Comparison of ENCODE assay signal across 8 cellular contexts in the genomic region with DNA sequence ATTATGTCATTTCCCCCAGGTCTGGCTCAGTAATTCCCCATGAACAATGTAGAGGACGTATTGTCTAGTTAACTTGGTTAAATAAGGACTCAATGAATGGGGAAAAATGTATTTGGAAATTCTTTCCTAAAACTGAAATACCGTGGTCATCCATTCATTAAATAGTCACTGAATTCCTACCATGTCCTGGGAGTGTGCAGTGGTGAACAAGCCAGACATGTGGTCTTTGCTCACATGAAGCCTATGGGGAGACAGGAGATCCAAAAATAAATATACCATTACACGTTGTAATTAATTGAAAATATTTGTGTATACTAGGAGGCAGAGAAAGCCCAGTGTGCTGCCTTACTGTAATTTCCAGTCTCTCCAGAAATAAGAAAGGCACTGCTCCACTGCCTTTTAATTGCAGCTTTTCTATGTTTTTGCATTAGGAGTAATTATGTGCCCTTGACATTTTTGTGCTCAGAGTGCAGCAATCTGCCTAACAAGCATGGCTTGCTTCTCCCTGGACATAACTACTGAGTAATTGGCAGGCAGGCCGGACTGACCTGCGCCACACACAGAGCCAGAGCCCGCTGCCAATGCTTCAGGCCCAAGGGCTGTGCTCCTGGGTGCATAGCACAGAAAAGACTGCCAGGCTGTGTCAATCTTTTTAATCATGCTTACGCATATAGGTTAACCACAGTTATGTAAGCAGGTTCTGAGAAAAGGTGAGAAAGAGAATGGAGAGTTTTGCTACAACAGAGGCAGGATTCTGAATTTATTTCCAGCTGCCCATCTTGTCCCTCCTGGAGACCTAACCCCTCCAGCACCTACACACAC. TPM values are rescaled to one million over a fixed set of nuclear protein-coding genes. Genes with fewer than 3 reads are reported as not detected.
DNase-seq lines count a peak whose midpoint lies in the region; ATAC-seq and TF ChIP-seq lines count a peak whose summit lies in the region.

No MANE protein-coding gene starts in this region.

- peaks cover 13% of the 10 kb centered on the region for H3K36me3 Mint-ChIP-seq in activated CD4-positive, alpha-beta T cell treated with anti-CD3 and anti-CD28 coated beads, Interleukin-2, amount 10 ng/mL, durations not matched to agents 7 days and 5 days (ENCODE audit: low read depth)

- intact Hi-C loops in transverse colon (cut with DNase I; ENCODE audit: low total_unique reads) = no loop called here

- H3K27me3 Mint-ChIP-seq in activated CD4-positive, alpha-beta T cell treated with anti-CD3 and anti-CD28 coated beads, Interleukin-2, amount 10 ng/mL, durations not matched to agents 7 days and 5 days = no peaks in the 10 kb centered on the region

- H3K4me3 Mint-ChIP-seq in activated CD4-positive, alpha-beta T cell treated with anti-CD3 and anti-CD28 coated beads, Interleukin-2, amount 10 ng/mL, durations not matched to agents 7 days and 5 days = peak overlapping the region; percentile 4

- H3K36me3 ChIP-seq in gastroesophageal sphincter (no peaks in the 10 kb centered on the region), transverse colon (no peaks in the 10 kb centered on the region)

- H3K9me3 ChIP-seq in gastroesophageal sphincter (no peaks in the 10 kb centered on the region), transverse colon (no peaks in the 10 kb centered on the region)

- H3K27ac Mint-ChIP-seq in activated CD4-positive, alpha-beta T cell treated with anti-CD3 and anti-CD28 coated beads, Interleukin-2, amount 10 ng/mL, durations not matched to agents 7 days and 5 days = peak overlapping the region; percentile 86

- H3K4me1 Mint-ChIP-seq in activated CD4-positive, alpha-beta T cell treated with anti-CD3 and anti-CD28 coated beads, Interleukin-2, amount 10 ng/mL, durations not matched to agents 7 days and 5 days = peaks cover 43% of the 10 kb centered on the region

- whole genome bisulfite sequencing in gastroesophageal sphincter (ENCODE audit: low coverage in 1 of 2), 2 donors = 39 to 53% methylated on average over 5 to 7 of the region's 7 CpGs
- 75 to 77% methylated on average over 4 to 7 of the region's 7 CpGs for WGBS in transverse colon (ENCODE audit: low coverage in 1 of 2), 2 donors

- TF ChIP-seq EP300 in gastroesophageal sphincter (IDR thresholded peaks at IDR 0.05) (peak; percentile 6), transverse colon (IDR thresholded peaks at IDR 0.05; ENCODE audit: low read depth) (no peak)

- H3K27me3 ChIP-seq in gastroesophageal sphincter = no peaks in the 10 kb centered on the region
- H3K27me3 ChIP-seq in transverse colon = no peaks in the 10 kb centered on the region

- peaks cover 5% of the 10 kb centered on the region for H3K9me3 Mint-ChIP-seq in activated CD4-positive, alpha-beta T cell treated with anti-CD3 and anti-CD28 coated beads, Interleukin-2, amount 10 ng/mL, durations not matched to agents 7 days and 5 days

- CTCF ChIA-PET in activated CD4-positive, alpha-beta T cell treated with anti-CD3 and anti-CD28 coated beads, Interleukin-2, amount 10 ng/mL, durations not matched to agents 7 days and 5 days (lab: Charles Lee) = interaction anchor here (0.9 to 1.0 kb wide), 2 partner anchors 10 to 49 kb away, joined by 3 read pairs; no protein-coding TSS in a partner anchor

- H3K27ac ChIP-seq in gastroesophageal sphincter (peak overlapping the region; percentile 69 to 74 (median 72)), transverse colon (peak overlapping the region; percentile 9 to 50 (median 23))

- TF ChIP-seq CTCF in gastroesophageal sphincter (IDR thresholded peaks at IDR 0.05) = no peak
- TF ChIP-seq CTCF in transverse colon (IDR thresholded peaks at IDR 0.05) = no peak

- TF ChIP-seq POLR2A in gastroesophageal sphincter (IDR thresholded peaks at IDR 0.05) = no peak
- peak; percentile 39 for TF ChIP-seq POLR2A in transverse colon (IDR thresholded peaks at IDR 0.05)

- H3K4me1 ChIP-seq in gastroesophageal sphincter = peaks cover 5 to 35% (median 9%) of the 10 kb centered on the region in 3 donors
- H3K4me1 ChIP-seq in transverse colon = peaks cover 0 to 8% (median 7%) of the 10 kb centered on the region in 4 donors

- POLR2A ChIA-PET in activated CD4-positive, alpha-beta T cell treated with anti-CD3 and anti-CD28 coated beads, Interleukin-2, amount 10 ng/mL, durations not matched to agents 7 days and 5 days (lab: Charles Lee) = interaction anchor here (0.6 kb wide), 1 partner anchor 11 kb away, joined by 4 read pairs; no protein-coding TSS in a partner anchor

- ATAC-seq in gastroesophageal sphincter (no peak), HG02870 (IDR thresholded peaks at IDR 0.05; ENCODE audit: unreplicated experiment) (no peak), GM21528 (IDR thresholded peaks at IDR 0.05; ENCODE audit: low FRiP score, unreplicated experiment) (no peak), HG03565 (IDR thresholded peaks at IDR 0.05; ENCODE audit: unreplicated experiment) (no peak)

- no peak overlapping the region for H3K4me3 ChIP-seq in gastroesophageal sphincter
- H3K4me3 ChIP-seq in transverse colon = no peak overlapping the region

- in situ Hi-C loops in transverse colon (cut with MboI; ENCODE audit: low pct_ligation_motif_present in 1 of 4, low pct_unique_long_range_greater_than_20kb in 1 of 4, low sequenced_read_pairs in 3 of 4) = no loop called here

- peak; percentile 70 for DNase-seq in activated T-cell treated with anti-CD3 and anti-CD28 coated beads, Interleukin-2, amount 50 U/mL, for 1 hour
- DNase-seq in activated T-cell treated with anti-CD3 and anti-CD28 coated beads for 4 hours = no peak
- peak; percentile 53 for DNase-seq in activated CD4-positive, alpha-beta T cell treated with anti-CD3 and anti-CD28 coated beads, Interleukin-2, amount 10 ng/mL, durations not matched to agents 7 days and 5 days
- DNase-seq in transverse colon = no peak

RNA-seq across cellular contexts. Expression of gene TTC39C, which starts 22.2 kb away (rescaled TPM):
- total RNA-seq in activated CD4-positive, alpha-beta T cell treated with anti-CD3 and anti-CD28 coated beads, Interleukin-2, amount 10 ng/mL, durations not matched to agents 7 days and 5 days = 10 to 100 TPM; 93.0 to 93.5 TPM
- total RNA-seq in gastroesophageal sphincter (10 to 100 TPM; 20.9 to 37.7 (median 33.6) TPM), transverse colon (10 to 100 TPM in 1 of 4 donors, 1 to 10 TPM in 3; 4.8 to 18.4 (median 7.4) TPM)

Comparison
In these comparisons a context has a peak if more than half of its experiments do, and no peak if none do; other contexts are left out.
1. DNase-seq: peak in activated T-cell treated with anti-CD3 and anti-CD28 coated beads, Interleukin-2, amount 50 U/mL, for 1 hour (single experiment) and activated CD4-positive, alpha-beta T cell treated with anti-CD3 and anti-CD28 coated beads, Interleukin-2, amount 10 ng/mL, durations not matched to agents 7 days and 5 days (single experiment); none in activated T-cell treated with anti-CD3 and anti-CD28 coated beads for 4 hours (single experiment) and transverse colon (single experiment).